18 cellular contexts compared by ENCODE assay signal in the genomic region with DNA sequence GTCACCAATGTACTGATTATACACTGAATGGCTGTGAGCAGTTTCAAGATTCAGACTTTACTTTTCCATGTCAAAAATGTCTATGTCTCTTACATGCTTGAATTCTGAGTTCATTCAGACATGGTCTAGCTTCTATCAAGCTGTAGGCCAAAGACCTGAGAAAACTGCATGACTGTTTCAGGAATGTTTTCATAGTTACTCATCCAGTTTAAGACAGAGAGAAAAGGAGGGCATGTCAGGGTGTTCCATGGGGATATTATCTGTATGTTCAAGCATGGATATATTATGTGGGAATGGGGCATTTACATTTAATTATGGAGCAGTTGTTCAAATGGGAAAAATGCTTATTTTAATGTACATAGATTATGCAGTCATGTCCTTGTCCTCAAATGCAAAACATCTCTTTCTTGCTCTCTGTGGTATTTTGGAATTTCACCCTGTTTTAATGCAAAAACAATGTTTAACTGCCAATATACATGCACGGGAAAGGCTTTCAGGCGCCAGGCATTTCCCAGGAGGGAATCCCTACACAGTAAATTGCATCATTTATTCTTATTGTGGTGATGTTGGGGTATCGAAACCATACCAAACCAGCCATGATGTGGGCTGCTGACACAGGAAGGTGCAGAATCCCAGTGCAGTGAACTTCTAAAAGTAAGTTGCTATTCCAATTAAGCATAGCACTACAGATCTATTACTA.
A peak's percentile ranks its signal among the peaks of the same experiment; 100 is the strongest.
DNase-seq lines count a peak whose midpoint lies in the region; ATAC-seq and TF ChIP-seq lines count a peak whose summit lies in the region.
"Had no signal": no experiment of that assay in that cellular context is flagged by ENCODE, and none has a peak within 500 bp of the region (broad histone marks: within the 10 kb centered on the region; RNA-seq: fewer than 3 reads in every experiment).

No MANE protein-coding gene starts in this region.

- DNase-seq in Caki2 (ENCODE audit: low read depth) (peak; percentile 1), RKO (ENCODE audit: low spot score) (peak; percentile 11), epithelial cell of esophagus (ENCODE audit: low read depth) (peak; percentile 64), natural killer cell (no peak), body of pancreas (no peak), CD1c-positive myeloid dendritic cell (ENCODE audit: extremely low spot score) (no peak)
- DNase-seq in activated CD4-positive, alpha-beta T cell treated with anti-CD3 and anti-CD28 coated beads for 1 hour = no peak
- DNase-seq: activated CD4-positive, alpha-beta T cell treated with anti-CD3 and anti-CD28 coated beads, Interleukin-2, amount 50 U/mL, for 48 hours; activated T-cell treated with anti-CD3 and anti-CD28 coated beads, Interleukin-2, amount 50 U/mL, for 72 hours; adrenal gland; C1 segment of cervical spinal cord; DMS79; gastrocnemius medialis; SJCRH30 had no signal

- H3K36me3 Mint-ChIP-seq in nephron (ENCODE audit: low read depth) (no peaks in the 10 kb centered on the region), natural killer cell (peaks cover 1% of the 10 kb centered on the region)
- H3K36me3 Mint-ChIP-seq: stimulated activated effector memory CD8-positive, alpha-beta T cell treated with anti-CD3 and anti-CD28 coated beads, Interleukin-12 subunit alpha, Interleukin-12 subunit beta, amount 100 ng/mL, for 72 hours had no signal

- no peak for ATAC-seq in natural killer cell
- ATAC-seq in body of pancreas = no peak
- ATAC-seq: activated T-cell treated with anti-CD3 and anti-CD28 coated beads, Interleukin-2, amount 50 U/mL, for 72 hours; gastrocnemius medialis; K562; stimulated activated effector memory CD8-positive, alpha-beta T cell treated with anti-CD3 and anti-CD28 coated beads, Interleukin-12 subunit alpha, Interleukin-12 subunit beta, amount 100 ng/mL, for 72 hours had no signal

- no peaks in the 10 kb centered on the region for H3K36me3 ChIP-seq in body of pancreas (replicated peaks in 1 of 2; ENCODE audit: insufficient read depth in 1 of 2, low read depth in 2 of 2)
- H3K36me3 ChIP-seq: adrenal gland, gastrocnemius medialis, neutrophil, SJCRH30 had no signal

- TF ChIP-seq POLR2A in body of pancreas (IDR thresholded peaks at IDR 0.05) = no peak

- H3K27ac ChIP-seq in body of pancreas = no peak overlapping the region
- H3K27ac ChIP-seq: adrenal gland, gastrocnemius medialis, neutrophil, SJCRH30 had no signal

- H3K27ac Mint-ChIP-seq in nephron (peak overlapping the region in 2 of 3 experiments; percentile 56 to 67), natural killer cell (no peak overlapping the region)
- H3K27ac Mint-ChIP-seq: activated T-cell treated with anti-CD3 and anti-CD28 coated beads, Interleukin-2, amount 50 U/mL, for 72 hours; stimulated activated effector memory CD8-positive, alpha-beta T cell treated with anti-CD3 and anti-CD28 coated beads, Interleukin-12 subunit alpha, Interleukin-12 subunit beta, amount 100 ng/mL, for 72 hours had no signal

- no peak overlapping the region for H3K4me3 ChIP-seq in epithelial cell of esophagus (ENCODE audit: low read length)
- no peak overlapping the region for H3K4me3 ChIP-seq in body of pancreas
- H3K4me3 ChIP-seq: adrenal gland, gastrocnemius medialis, K562, SJCRH30 had no signal

- H3K4me3 Mint-ChIP-seq in nephron (no peak overlapping the region), natural killer cell (no peak overlapping the region)
- H3K4me3 Mint-ChIP-seq: activated T-cell treated with anti-CD3 and anti-CD28 coated beads, Interleukin-2, amount 50 U/mL, for 72 hours; stimulated activated effector memory CD8-positive, alpha-beta T cell treated with anti-CD3 and anti-CD28 coated beads, Interleukin-12 subunit alpha, Interleukin-12 subunit beta, amount 100 ng/mL, for 72 hours had no signal

- intact Hi-C loops in natural killer cell (cut with micrococcal nuclease) (no loop called here), body of pancreas (cut with DNase I) (no loop called here)

- H3K9me3 Mint-ChIP-seq in nephron = peaks cover 16% of the 10 kb centered on the region
- H3K9me3 Mint-ChIP-seq in natural killer cell = peaks cover 12 to 14% of the 10 kb centered on the region in 2 donors

- no peak for TF ChIP-seq CTCF in epithelial cell of esophagus (IDR thresholded peaks at IDR 0.05; ENCODE audit: insufficient read depth, low read depth, low read length, missing control alignments)
- TF ChIP-seq CTCF in nephron (IDR thresholded peaks at IDR 0.05; ENCODE audit: unreplicated experiment in 3 of 3) = no peak
- TF ChIP-seq CTCF in natural killer cell (IDR thresholded peaks at IDR 0.05) = no peak
- TF ChIP-seq CTCF in body of pancreas (IDR thresholded peaks at IDR 0.05) = no peak

- in situ Hi-C loops in Caki2 (cut with HindIII; ENCODE audit: low pct_unique_long_range_greater_than_20kb, low sequenced_read_pairs) = no loop called here

- H3K4me1 ChIP-seq in body of pancreas = no peaks in the 10 kb centered on the region
- H3K4me1 ChIP-seq: adrenal gland, gastrocnemius medialis, SJCRH30 had no signal

- H3K27me3 Mint-ChIP-seq in nephron (ENCODE audit: low read depth) = no peaks in the 10 kb centered on the region
- no peaks in the 10 kb centered on the region for H3K27me3 Mint-ChIP-seq in natural killer cell (ENCODE audit: low read depth in 2 of 2)

- no peaks in the 10 kb centered on the region for H3K9me3 ChIP-seq in body of pancreas
- H3K9me3 ChIP-seq: gastrocnemius medialis, neutrophil, SJCRH30 had no signal

- H3K4me1 Mint-ChIP-seq in nephron (peaks cover 8% of the 10 kb centered on the region), natural killer cell (no peaks in the 10 kb centered on the region)
- H3K4me1 Mint-ChIP-seq: stimulated activated effector memory CD8-positive, alpha-beta T cell treated with anti-CD3 and anti-CD28 coated beads, Interleukin-12 subunit alpha, Interleukin-12 subunit beta, amount 100 ng/mL, for 72 hours had no signal

- no peaks in the 10 kb centered on the region for H3K27me3 ChIP-seq in body of pancreas
- H3K27me3 ChIP-seq: adrenal gland, gastrocnemius medialis, neutrophil, SJCRH30 had no signal

- WGBS in body of pancreas, 2 donors = 54 to 60% methylated on average over 3 of the region's 3 CpGs

Comparison
In these comparisons a context has a peak if more than half of its experiments do, and no peak if none do; other contexts are left out.
1. DNase-seq: peak in Caki2 (single experiment), RKO (single experiment) and epithelial cell of esophagus (single experiment); none in natural killer cell (single experiment), body of pancreas (0 of 4), CD1c-positive myeloid dendritic cell (single experiment) and activated CD4-positive, alpha-beta T cell treated with anti-CD3 and anti-CD28 coated beads for 1 hour (single experiment).
2. H3K27ac Mint-ChIP-seq: peak in nephron (2 of 3); none in natural killer cell (0 of 2).